23 cellular contexts compared by ENCODE assay signal in genomic region chr12:50901685-50902113, GRCh38. TPM values are rescaled to one million over a fixed set of nuclear protein-coding genes. Genes with fewer than 3 reads are reported as not detected.
A peak's percentile ranks its signal among the peaks of the same experiment; 100 is the strongest.
DNase-seq lines count a peak whose midpoint lies in the region; ATAC-seq and TF ChIP-seq lines count a peak whose summit lies in the region.
"Had no signal": no experiment of that assay in that cellular context is flagged by ENCODE, and none has a peak within 500 bp of the region (broad histone marks: within the 10 kb centered on the region; RNA-seq: fewer than 3 reads in every experiment).

No MANE protein-coding gene starts in this region.

- no peaks in the 10 kb centered on the region for H3K9me3 ChIP-seq in A673 (ENCODE audit: low read depth, low read length, poor library complexity, severe bottlenecking)

- no peaks in the 10 kb centered on the region for H3K4me1 ChIP-seq in A673 (ENCODE audit: insufficient read depth, low read length, poor library complexity, severe bottlenecking)

- no peak overlapping the region for H3K27ac Mint-ChIP-seq in osteocyte (ENCODE audit: unreplicated experiment)
- no peak overlapping the region for H3K27ac Mint-ChIP-seq in stimulated activated naive B cell treated with anti-CD40 and anti-IgM and Interleukin-4, amounts not matched to agents 10 μg/mL and 1 μg/mL and 100 μg/mL, for 72 hours
- H3K27ac Mint-ChIP-seq: B cell had no signal

- no peaks in the 10 kb centered on the region for H3K4me1 Mint-ChIP-seq in osteocyte (ENCODE audit: unreplicated experiment)
- H3K4me1 Mint-ChIP-seq in stimulated activated naive B cell treated with anti-CD40 and anti-IgM and Interleukin-4, amounts not matched to agents 10 μg/mL and 1 μg/mL and 100 μg/mL, for 72 hours, result peaks cover 0 to 1% of the 10 kb centered on the region in 2 donors
- H3K4me1 Mint-ChIP-seq: B cell had no signal

- ATAC-seq in stimulated activated naive B cell treated with anti-CD40 and anti-IgM and Interleukin-4, amounts not matched to agents 10 μg/mL and 1 μg/mL and 100 μg/mL, for 72 hours (replicated peaks), result no peak

- H3K36me3 ChIP-seq in A673 (ENCODE audit: insufficient read depth, low read length, poor library complexity, severe bottlenecking), result no peaks in the 10 kb centered on the region

- H3K9me3 Mint-ChIP-seq in osteocyte (ENCODE audit: unreplicated experiment), result peaks cover 6% of the 10 kb centered on the region
- peaks cover 0 to 5% of the 10 kb centered on the region in 2 donors for H3K9me3 Mint-ChIP-seq in stimulated activated naive B cell treated with anti-CD40 and anti-IgM and Interleukin-4, amounts not matched to agents 10 μg/mL and 1 μg/mL and 100 μg/mL, for 72 hours

- POLR2A ChIA-PET in A673 (lab: Charles Lee; ENCODE audit: low non-redundant PET), result no interaction called here

- CTCF ChIA-PET in A673 (lab: Charles Lee), result no interaction called here

- TF ChIP-seq CTCF in osteocyte (IDR thresholded peaks at IDR 0.05) (no peak), A673 (conservative IDR thresholded peaks at IDR 0.05; ENCODE audit: low read depth, low read length) (no peak)

- no peak overlapping the region for H3K4me3 ChIP-seq in A673 (ENCODE audit: low read depth, low read length, poor library complexity, severe bottlenecking)
- H3K4me3 ChIP-seq: PC-9, SK-N-MC had no signal

- intact Hi-C loops in A673 (cut with micrococcal nuclease; ENCODE audit: unreplicated experiment), result no loop called here

- peak; percentile 8 for DNase-seq in NCI-H748 (lab: John Stamatoyannopoulos, UW; ENCODE audit: unreplicated experiment)
- DNase-seq in NCI-H748 treated with DMSO at 0.1 percent for 48 hours (lab: John Stamatoyannopoulos, UW), result no peak
- DNase-seq in HUDEP-2 (lab: John Stamatoyannopoulos, UW; ENCODE audit: unreplicated experiment in 76 of 76), result peak in 44 of 76 experiments; percentile 2 to 78 (median 34)
- peak; percentile 97 for DNase-seq in RPMI8226
- DNase-seq in osteocyte (ENCODE audit: extremely low spot score, unreplicated experiment), result peak; percentile 46
- no peak for DNase-seq in stimulated activated naive B cell treated with anti-CD40 and anti-IgM and Interleukin-4, amounts not matched to agents 10 μg/mL and 1 μg/mL and 100 μg/mL, for 72 hours
- DNase-seq in A673 (ENCODE audit: low spot score), result no peak
- no peak for DNase-seq in activated T-cell treated with anti-CD3 and anti-CD28 coated beads, Interleukin-2, amount 50 U/mL, for 1 hour
- DNase-seq: DMS79, H7, KBM-7, MV-4-11, NCI-H1105 treated with DMSO at 0.1 percent for 48 hours, NCI-H2029 treated with DMSO at 0.1 percent for 48 hours, NCI-H774, PC-9, SHP77 treated with DMSO at 0.1 percent for 48 hours had no signal

- no peaks in the 10 kb centered on the region for H3K36me3 Mint-ChIP-seq in osteocyte (ENCODE audit: unreplicated experiment)
- no peaks in the 10 kb centered on the region for H3K36me3 Mint-ChIP-seq in stimulated activated naive B cell treated with anti-CD40 and anti-IgM and Interleukin-4, amounts not matched to agents 10 μg/mL and 1 μg/mL and 100 μg/mL, for 72 hours
- H3K36me3 Mint-ChIP-seq: CD14-positive monocyte had no signal

- H3K27ac ChIP-seq in A673 (ENCODE audit: low read depth, low read length, poor library complexity, severe bottlenecking), result no peak overlapping the region
- H3K27ac ChIP-seq: PC-9, RWPE1, SK-N-MC had no signal

- H3K27me3 Mint-ChIP-seq in osteocyte (ENCODE audit: unreplicated experiment), result no peaks in the 10 kb centered on the region
- no peaks in the 10 kb centered on the region for H3K27me3 Mint-ChIP-seq in stimulated activated naive B cell treated with anti-CD40 and anti-IgM and Interleukin-4, amounts not matched to agents 10 μg/mL and 1 μg/mL and 100 μg/mL, for 72 hours
- H3K27me3 Mint-ChIP-seq: B cell had no signal

- no TSS peak for BruUV-seq in A673 (replicated peaks; lab: Mats Ljungman, UMichigan)

- no peaks in the 10 kb centered on the region for H3K27me3 ChIP-seq in A673 (replicated peaks; ENCODE audit: insufficient read depth, low read depth, low read length, poor library complexity)

- H3K4me3 Mint-ChIP-seq in osteocyte (ENCODE audit: unreplicated experiment), result no peak overlapping the region
- H3K4me3 Mint-ChIP-seq in stimulated activated naive B cell treated with anti-CD40 and anti-IgM and Interleukin-4, amounts not matched to agents 10 μg/mL and 1 μg/mL and 100 μg/mL, for 72 hours, result no peak overlapping the region
- H3K4me3 Mint-ChIP-seq: B cell, CD14-positive monocyte had no signal

RNA-seq across cellular contexts. Expression of gene HIGD1C, which starts 50.6 kb away (rescaled TPM):
- not detected in 2 replicates for total RNA-seq in osteocyte
- total RNA-seq in A673 (2021), result not detected in 2 replicates
- total RNA-seq: A172, B cell, H7, NCI-H460, PC-9 had no signal

RNA-seq across cellular contexts. Expression of gene TMPRSS12, which starts 59.0 kb away (rescaled TPM):
- total RNA-seq in osteocyte, result not detected in 2 replicates
- not detected in 2 replicates for total RNA-seq in A673 (2021)
- total RNA-seq: A172, B cell, H7, NCI-H460, PC-9 had no signal

Comparison
In these comparisons a context has a peak if more than half of its experiments do, and no peak if none do; other contexts are left out.
1. DNase-seq: peak in NCI-H748 (single experiment), HUDEP-2 (44 of 76), RPMI8226 (single experiment) and osteocyte (single experiment); none in NCI-H748 treated with DMSO at 0.1 percent for 48 hours (single experiment), stimulated activated naive B cell treated with anti-CD40 and anti-IgM and Interleukin-4, amounts not matched to agents 10 μg/mL and 1 μg/mL and 100 μg/mL, for 72 hours (single experiment), A673 (single experiment) and activated T-cell treated with anti-CD3 and anti-CD28 coated beads, Interleukin-2, amount 50 U/mL, for 1 hour (single experiment).